Comparison of ENCODE assay signal across 8 cellular contexts in the genomic region with DNA sequence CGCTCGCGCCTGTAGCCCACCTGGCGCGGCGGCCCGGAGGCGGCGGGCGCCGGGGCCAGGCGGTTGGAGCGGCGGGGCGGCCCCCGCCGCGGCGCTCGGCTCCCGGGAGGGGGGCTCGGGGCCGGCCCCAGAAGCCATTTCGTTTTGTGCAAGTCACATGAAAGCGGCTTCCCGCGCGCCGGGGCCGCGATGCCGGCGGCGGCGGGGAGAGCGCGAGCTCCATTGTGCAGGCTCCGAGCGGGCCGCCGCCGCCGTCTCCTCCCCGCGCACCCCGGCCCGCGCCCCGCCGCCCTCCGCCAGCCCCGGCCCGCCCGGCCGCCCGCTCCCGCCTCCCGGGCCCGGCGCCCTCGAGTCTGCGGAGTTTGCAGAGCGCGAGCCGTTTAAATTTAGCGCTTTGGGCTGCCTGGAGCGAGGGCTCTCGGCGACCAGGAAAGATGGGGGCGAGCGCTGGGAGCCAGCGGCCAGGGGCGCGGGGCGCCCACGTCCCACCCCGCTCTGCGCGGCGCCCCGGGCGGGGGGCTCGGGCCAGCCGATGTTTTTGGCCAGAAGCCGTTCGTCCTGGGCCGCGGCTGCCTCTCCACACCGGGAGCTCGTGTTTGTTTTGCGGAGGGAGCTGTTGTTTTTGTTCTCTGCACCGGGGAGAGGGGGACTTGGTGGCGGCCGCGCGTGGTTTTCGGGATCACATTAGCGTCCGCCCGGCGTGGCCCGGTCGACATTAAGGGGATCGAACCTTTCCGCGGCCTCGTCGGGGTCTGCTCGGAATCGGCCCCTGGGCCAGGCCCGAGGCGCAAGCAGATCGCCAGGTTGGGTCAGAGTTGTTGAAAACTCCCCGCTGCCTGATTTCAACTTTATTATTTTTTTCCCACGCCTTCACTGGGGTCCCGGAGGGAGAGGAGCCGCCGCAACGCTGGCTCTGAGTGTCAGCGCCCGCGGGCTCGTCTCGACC. TPM values are rescaled to one million over a fixed set of nuclear protein-coding genes. Genes with fewer than 3 reads are reported as not detected.
DNase-seq lines count a peak whose midpoint lies in the region; ATAC-seq lines count a peak whose summit lies in the region.

No MANE protein-coding gene starts in this region.

- peak overlapping the region; percentile 84 for H2BK12ac ChIP-seq in neuronal stem cell (ENCODE audit: low read length)

- peak overlapping the region; percentile 96 for H2AK5ac ChIP-seq in neuronal stem cell (ENCODE audit: low read depth, low read length)

- peak overlapping the region; percentile 37 for H2BK15ac ChIP-seq in neuronal stem cell (ENCODE audit: low read length)

- H4K91ac ChIP-seq in neuronal stem cell (ENCODE audit: low read depth, low read length, poor library complexity): no peak overlapping the region

- H3K4me2 ChIP-seq in Karpas-422 (ENCODE audit: low read depth, low read length, poor library complexity, severe bottlenecking) (peak overlapping the region; percentile 92), neuronal stem cell (ENCODE audit: insufficient read depth, low read length, poor library complexity, severe bottlenecking) (peak overlapping the region; percentile 93)

- H3K4ac ChIP-seq in neuronal stem cell (ENCODE audit: low read length): no peak overlapping the region

- H3K79me2 ChIP-seq in Karpas-422 (ENCODE audit: low read length): peaks cover 71% of the 10 kb centered on the region

- ATAC-seq in HG03571 (IDR thresholded peaks at IDR 0.05; ENCODE audit: unreplicated experiment): no peak

- H3K18ac ChIP-seq in neuronal stem cell (ENCODE audit: low read length): peak overlapping the region; percentile 96

- peak overlapping the region; percentile 65 for H3K23ac ChIP-seq in neuronal stem cell (ENCODE audit: low read depth, low read length, poor library complexity)

- no CpG with 5 or more reads among the region's 124 CpGs for WGBS in neuronal stem cell (ENCODE audit: extremely low coverage in 2 of 2, insufficient read length in 2 of 2, insufficient replicate concordance in 1 of 2), 2 donors

- H3K9ac ChIP-seq in Karpas-422 (ENCODE audit: low read length) (peak overlapping the region; percentile 92), neuronal stem cell (ENCODE audit: low read depth, low read length, poor library complexity) (peak overlapping the region; percentile 86)

- H2BK120ac ChIP-seq in neuronal stem cell (ENCODE audit: low read depth, low read length): peak overlapping the region; percentile 8

- H3K4me1 ChIP-seq in Karpas-422 (ENCODE audit: low read length) (peaks cover 70% of the 10 kb centered on the region), neuronal stem cell (ENCODE audit: control insufficient read depth in 2 of 2, insufficient read depth in 1 of 2, low read depth in 1 of 2, low read length in 2 of 2) (peaks cover 5 to 6% of the 10 kb centered on the region in 2 donors)

- no peaks in the 10 kb centered on the region for H3K9me2 ChIP-seq in Karpas-422 (replicated peaks; ENCODE audit: insufficient read depth, low read length)

- H3K27me3 ChIP-seq in Karpas-422 (ENCODE audit: low read length) (no peaks in the 10 kb centered on the region), neuronal stem cell (ENCODE audit: control insufficient read depth in 3 of 3, insufficient read depth in 3 of 3, low read depth in 1 of 3, low read length in 3 of 3) (no peaks in the 10 kb centered on the region)

- DNase-seq in EL (peak; percentile 32), Karpas-422 (peak; percentile 73), globus pallidus (ENCODE audit: low spot score) (peak; percentile 40), neuronal stem cell (ENCODE audit: low spot score) (no peak), A172 (ENCODE audit: low spot score) (no peak), NCI-H1694 (lab: John Stamatoyannopoulos, UW) (no peak)
- DNase-seq in activated effector memory CD4-positive, alpha-beta T cell treated with anti-CD3 and anti-CD28 coated beads, Interleukin-2, amount 50 U/mL, for 16 hours: peak; percentile 76

- 0 out of 2 replicates have a peak, but pooled peaks cover 3% of the 10 kb centered on the region for H3K9me3 ChIP-seq in Karpas-422 (ENCODE audit: low read length)
- H3K9me3 ChIP-seq in neuronal stem cell (replicated peaks in 1 of 2; ENCODE audit: control insufficient read depth in 2 of 2, insufficient read depth in 1 of 2, low read depth in 1 of 2, low read length in 2 of 2): peaks cover 4 to 8% of the 10 kb centered on the region in 2 donors

- H2AFZ ChIP-seq in Karpas-422 (ENCODE audit: low read length) (no peak overlapping the region), neuronal stem cell (ENCODE audit: low read length) (peak overlapping the region; percentile 70)

- H2BK5ac ChIP-seq in neuronal stem cell (ENCODE audit: low read length): peak overlapping the region; percentile 87

- peak overlapping the region; percentile 56 for H3K14ac ChIP-seq in neuronal stem cell (ENCODE audit: low read length)

- H4K8ac ChIP-seq in neuronal stem cell (ENCODE audit: low read depth, low read length): no peak overlapping the region

- H3K36me3 ChIP-seq in Karpas-422 (ENCODE audit: insufficient read depth, low read length) (peaks cover 14% of the 10 kb centered on the region; the same call in 1 of the 2 replicates), neuronal stem cell (replicated peaks in 1 of 2; ENCODE audit: control insufficient read depth in 2 of 2, insufficient read depth in 2 of 2, low read length in 2 of 2) (peaks cover 2 to 5% of the 10 kb centered on the region in 2 donors)

- peaks cover 4% of the 10 kb centered on the region; the same call in 1 of the 2 replicates for H4K20me1 ChIP-seq in Karpas-422 (ENCODE audit: insufficient read depth, low read depth, low read length)

- H3K27ac ChIP-seq in Karpas-422 (ENCODE audit: low read length) (peak overlapping the region; percentile 95), neuronal stem cell (replicated peaks; ENCODE audit: low read length) (no peak overlapping the region)

- H3K4me3 ChIP-seq in Karpas-422 (ENCODE audit: low read length): peak overlapping the region; percentile 86
- peak overlapping the region; percentile 86 to 96 for H3K4me3 ChIP-seq in neuronal stem cell (ENCODE audit: low read length in 2 of 2)

- H3K79me1 ChIP-seq in neuronal stem cell (ENCODE audit: low read depth, low read length): peaks cover 17% of the 10 kb centered on the region

RNA-seq across cellular contexts. Expression of a gene that starts 1.0 kb away (rescaled TPM):
- total RNA-seq in Karpas-422 (2014; rRNA removed; shearing (Covaris generic); ENCODE audit: low replicate concordance): 67.2 and 75.5 TPM in 2 replicates
- polyA plus RNA-seq in neuronal stem cell (2013, experiment 1 of 2): 31.6 TPM
- 32.9 TPM for polyA plus RNA-seq in neuronal stem cell (2013, experiment 2 of 2)
- 6.9 and 7.6 TPM in 2 replicates for total RNA-seq in A172 (2014; rRNA removed; shearing (Covaris generic))

RNA-seq across cellular contexts. Expression of a gene that starts 55.9 kb away (rescaled TPM):
- 13.8 and 14.8 TPM in 2 replicates for total RNA-seq in Karpas-422 (2014; rRNA removed; shearing (Covaris generic); ENCODE audit: low replicate concordance)
- 18.3 TPM for polyA plus RNA-seq in neuronal stem cell (2013, experiment 1 of 2)
- 18.1 TPM for polyA plus RNA-seq in neuronal stem cell (2013, experiment 2 of 2)
- total RNA-seq in A172 (2014; rRNA removed; shearing (Covaris generic)): 5.4 and 10.1 TPM in 2 replicates

Comparison
In these comparisons a context has a peak if more than half of its experiments do, and no peak if none do; other contexts are left out.
1. DNase-seq: peak in EL (single experiment), Karpas-422 (single experiment), activated effector memory CD4-positive, alpha-beta T cell treated with anti-CD3 and anti-CD28 coated beads, Interleukin-2, amount 50 U/mL, for 16 hours (single experiment) and globus pallidus (single experiment); none in neuronal stem cell (single experiment), A172 (single experiment) and NCI-H1694 (single experiment).